Comparison of ENCODE assay signal across 1 cellular context in genomic region chr19:57191141-57192063, GRCh38.
TF ChIP-seq lines count a peak whose summit lies in the region.

Gene ZNF264 (plus strand): TSS chr19:57191500. CDS start chr19:57191914, 414 bp downstream.

TF ChIP-seq in HepG2, 621 proteins besides CTCF, POLR2A, EP300 and RAD21 (continued from another document and continues in another):
- TF ChIP-seq ZBTB40 (IDR thresholded peaks at IDR 0.05) = no peak
- peak; percentile 54 for TF ChIP-seq ZBTB40 (CRISPR knock-in tag; IDR thresholded peaks at IDR 0.05)
- peak; percentile 85; the same call in 1 of the 2 replicates for TF ChIP-seq BRCA1 (CRISPR knock-in tag; IDR thresholded peaks at IDR 0.05)
- TF ChIP-seq ZNF614 (CRISPR knock-in tag; IDR thresholded peaks at IDR 0.05; ENCODE audit: borderline replicate concordance) = 0 out of 2 replicates have a peak, but pooled peaks have one; percentile 49
- TF ChIP-seq MLLT10 (CRISPR knock-in tag; IDR thresholded peaks at IDR 0.05) = no peak
- TF ChIP-seq HES4 (CRISPR knock-in tag; IDR thresholded peaks at IDR 0.05; ENCODE audit: borderline replicate concordance) = no peak
- peak; percentile 74 for TF ChIP-seq MTF2 (CRISPR knock-in tag; IDR thresholded peaks at IDR 0.05; ENCODE audit: borderline replicate concordance)
- TF ChIP-seq HNRNPLL (IDR thresholded peaks at IDR 0.05; ENCODE audit: low read depth, low read length, poor library complexity, severe bottlenecking) = peak; percentile 68
- peak; percentile 20; the same call in 1 of the 2 replicates for TF ChIP-seq ZNF768 (CRISPR knock-in tag; IDR thresholded peaks at IDR 0.05)
- 0 out of 2 replicates have a peak, but pooled peaks have one; percentile 37 for TF ChIP-seq ZNF816 (CRISPR knock-in tag; IDR thresholded peaks at IDR 0.05; ENCODE audit: borderline replicate concordance)
- TF ChIP-seq SAP130 (CRISPR knock-in tag; IDR thresholded peaks at IDR 0.05; ENCODE audit: low read depth) = peak; percentile 70
- TF ChIP-seq YEATS4 (CRISPR knock-in tag; IDR thresholded peaks at IDR 0.05; ENCODE audit: borderline replicate concordance) = peak; percentile 84
- TF ChIP-seq MED13 (CRISPR knock-in tag; IDR thresholded peaks at IDR 0.05) = 0 out of 2 replicates have a peak, but pooled peaks have one; percentile 57
- no peak for TF ChIP-seq ZSCAN21 (CRISPR knock-in tag; IDR thresholded peaks at IDR 0.05; ENCODE audit: borderline replicate concordance)
- peak; percentile 79 for TF ChIP-seq GMEB2 (CRISPR knock-in tag; IDR thresholded peaks at IDR 0.05; ENCODE audit: low read depth)
- TF ChIP-seq TEAD3 (CRISPR knock-in tag; optimal IDR thresholded peaks at IDR 0.05; ENCODE audit: borderline replicate concordance) = no peak
- TF ChIP-seq ZNF205 (CRISPR knock-in tag; IDR thresholded peaks at IDR 0.05) = 0 out of 2 replicates have a peak, but pooled peaks have one; percentile 20
- no peak for TF ChIP-seq PRDM10 (CRISPR knock-in tag; IDR thresholded peaks at IDR 0.05; ENCODE audit: low read depth)
- no peak; the same call in 1 of the 2 replicates for TF ChIP-seq ARHGAP35 (CRISPR knock-in tag; IDR thresholded peaks at IDR 0.05; ENCODE audit: borderline replicate concordance)
- TF ChIP-seq AHDC1 (CRISPR knock-in tag; IDR thresholded peaks at IDR 0.05; ENCODE audit: borderline replicate concordance) = peak; percentile 39; the same call in 1 of the 2 replicates
- TF ChIP-seq ZNF383 (CRISPR knock-in tag; IDR thresholded peaks at IDR 0.05; ENCODE audit: borderline replicate concordance) = no peak
- TF ChIP-seq AHR (CRISPR knock-in tag; IDR thresholded peaks at IDR 0.05) = peak; percentile 54; the same call in 1 of the 2 replicates
- TF ChIP-seq ZBTB38 (CRISPR knock-in tag; IDR thresholded peaks at IDR 0.05) = peak; percentile 29; the same call in 1 of the 2 replicates
- peak; percentile 62; the same call in 1 of the 2 replicates for TF ChIP-seq IRF9 (CRISPR knock-in tag; IDR thresholded peaks at IDR 0.05; ENCODE audit: borderline replicate concordance)
- peak; percentile 73; the same call in 1 of the 2 replicates for TF ChIP-seq ZNF605 (CRISPR knock-in tag; IDR thresholded peaks at IDR 0.05)
- 0 out of 2 replicates have a peak, but pooled peaks have one; percentile 55 for TF ChIP-seq ZNF280B (CRISPR knock-in tag; IDR thresholded peaks at IDR 0.05; ENCODE audit: borderline replicate concordance)
- no peak for TF ChIP-seq SOX13 (IDR thresholded peaks at IDR 0.05)
- TF ChIP-seq SOX13 (CRISPR knock-in tag; conservative IDR thresholded peaks at IDR 0.05 in 1 of 2, IDR thresholded peaks at IDR 0.05 in 1 of 2) = no peak; a peak in 1 of 4 replicates
- TF ChIP-seq BORCS8-MEF2B (CRISPR knock-in tag; IDR thresholded peaks at IDR 0.05) = peak; percentile 53; the same call in 1 of the 2 replicates
- TF ChIP-seq SRY (CRISPR knock-in tag; IDR thresholded peaks at IDR 0.05) = peak; percentile 89; the same call in 1 of the 2 replicates
